ENCODE assay signal across 8 cellular contexts in the genomic region with DNA sequence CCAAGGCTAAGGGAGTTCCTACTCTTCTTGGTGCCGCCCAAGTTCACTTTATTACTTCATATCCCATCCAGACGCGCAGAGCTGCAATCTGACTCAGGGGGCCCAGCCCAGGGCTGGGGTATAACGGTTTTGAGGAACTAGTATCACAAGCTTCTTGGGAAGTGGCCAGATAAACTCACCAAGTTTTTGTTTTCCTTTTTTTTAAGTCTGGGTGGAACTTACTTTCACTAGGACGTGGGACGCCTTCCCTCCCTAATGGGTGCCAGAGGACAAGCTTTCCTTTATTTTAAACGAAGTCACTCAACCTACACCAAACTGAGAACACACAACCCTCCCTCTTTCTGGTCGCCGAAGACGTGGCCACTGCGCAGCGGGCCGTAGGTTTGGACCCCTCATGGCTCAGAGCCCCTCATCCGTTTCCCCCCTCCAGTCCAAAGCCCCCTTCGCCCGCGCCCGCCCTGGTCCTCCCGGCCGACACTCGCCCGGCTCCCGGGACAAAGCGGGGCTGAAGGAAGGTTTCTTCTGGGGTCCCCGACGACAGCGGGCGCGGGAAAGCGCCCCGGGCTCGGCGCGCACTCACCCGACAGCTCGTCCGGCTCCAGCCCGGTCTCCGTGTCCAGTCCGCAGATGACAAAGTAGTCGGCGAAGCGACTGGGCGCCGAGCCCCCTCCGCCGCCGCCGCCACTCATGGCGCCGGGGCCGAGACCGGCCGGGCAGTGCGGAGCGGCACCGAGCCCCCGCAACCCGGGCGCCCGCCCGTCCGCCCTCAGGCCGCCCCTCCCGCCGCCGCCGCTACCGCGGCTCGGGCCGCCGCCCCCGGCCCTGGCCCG. TPM values are rescaled to one million over a fixed set of nuclear protein-coding genes. Genes with fewer than 3 reads are reported as not detected.
DNase-seq lines count a peak whose midpoint lies in the region; ATAC-seq and TF ChIP-seq lines count a peak whose summit lies in the region.

No MANE protein-coding gene starts in this region.

- H3K27ac Mint-ChIP-seq in osteocyte (ENCODE audit: unreplicated experiment): peak overlapping the region; percentile 99

- H3K27ac ChIP-seq in adipose tissue (ENCODE audit: low read depth, low read length): peak overlapping the region; percentile 94

- intact Hi-C loops in cardiac septum (cut with DNase I): loop anchor here (2.0 to 5.0 kb wide), 4 partner anchors 48 to 196 kb away; partner anchors contain the start of genes TMEM41B and ZNF143

- peak overlapping the region; percentile 99 for H3K4me3 Mint-ChIP-seq in osteocyte (ENCODE audit: unreplicated experiment)

- ATAC-seq in HG03066 (IDR thresholded peaks at IDR 0.05; ENCODE audit: low read depth, unreplicated experiment): peak; percentile 13

- no peaks in the 10 kb centered on the region for H3K36me3 Mint-ChIP-seq in osteocyte (ENCODE audit: unreplicated experiment)

- 0% methylated on average over 41 to 75 of the region's 75 CpGs for WGBS in adipose tissue, 3 donors

- peak; percentile 25 for DNase-seq in activated CD4-positive, alpha-beta T cell treated with anti-CD3 and anti-CD28 coated beads for 24 hours (ENCODE audit: low read depth in 2 of 2)
- no peak for DNase-seq in activated CD4-positive, alpha-beta T cell treated with anti-CD3 and anti-CD28 coated beads for 1 hour
- DNase-seq in RKO (ENCODE audit: low spot score) (peak; percentile 91), cardiac septum (ENCODE audit: low spot score) (peak; percentile 86), osteocyte (ENCODE audit: extremely low spot score, unreplicated experiment) (no peak), epidermal melanocyte (ENCODE audit: insufficient read length, low spot score) (no peak)

- H3K4me1 Mint-ChIP-seq in osteocyte (ENCODE audit: unreplicated experiment): peaks cover 48% of the 10 kb centered on the region

- H3K27me3 Mint-ChIP-seq in osteocyte (ENCODE audit: unreplicated experiment): no peaks in the 10 kb centered on the region

- no peak for TF ChIP-seq CTCF in osteocyte (IDR thresholded peaks at IDR 0.05)

- H3K9me3 Mint-ChIP-seq in osteocyte (ENCODE audit: unreplicated experiment): no peaks in the 10 kb centered on the region

RNA-seq across cellular contexts. Expression of gene DENND5A, which starts 0.6 kb away (rescaled TPM):
- 10 to 100 TPM; 39.3 to 79.4 (median 70.3) TPM for polyA plus RNA-seq in adipose tissue
- 132 TPM for total RNA-seq in cardiac septum
- 115 and 122 TPM in 2 replicates for total RNA-seq in osteocyte

RNA-seq across cellular contexts. Expression of gene TMEM41B, which starts 49.8 kb away (rescaled TPM):
- polyA plus RNA-seq in adipose tissue: 1 to 10 TPM; 7.3 to 8.8 (median 8.8) TPM
- total RNA-seq in cardiac septum: 18.2 TPM
- total RNA-seq in osteocyte: 28.1 and 32.3 TPM in 2 replicates

Comparison
In these comparisons a context has a peak if more than half of its experiments do, and no peak if none do; other contexts are left out.
1. DNase-seq: peak in activated CD4-positive, alpha-beta T cell treated with anti-CD3 and anti-CD28 coated beads for 24 hours (2 of 2), RKO (single experiment) and cardiac septum (single experiment); none in activated CD4-positive, alpha-beta T cell treated with anti-CD3 and anti-CD28 coated beads for 1 hour (single experiment), osteocyte (single experiment) and epidermal melanocyte (single experiment).